7 cellular contexts compared by ENCODE assay signal in genomic region chr18:44229693-44230108, GRCh38.
DNase-seq lines count a peak whose midpoint lies in the region; ATAC-seq, FAIRE-seq and TF ChIP-seq lines count a peak whose summit lies in the region.

No MANE protein-coding gene starts in this region.

- no peak overlapping the region for H2AFZ ChIP-seq in endothelial cell of umbilical vein (ENCODE audit: low read depth, low read length)

- no peaks in the 10 kb centered on the region for H4K20me1 ChIP-seq in endothelial cell of umbilical vein (replicated peaks; ENCODE audit: control insufficient read depth, extremely low read depth, insufficient read depth, low read length)

- no peaks in the 10 kb centered on the region for H3K79me2 ChIP-seq in endothelial cell of umbilical vein (ENCODE audit: control insufficient read depth, insufficient read depth, low read length)

- TF ChIP-seq EP300 in upper lobe of left lung (IDR thresholded peaks at IDR 0.05): no peak

- no peaks in the 10 kb centered on the region for H3K27me3 ChIP-seq in endothelial cell of umbilical vein (ENCODE audit: control insufficient read depth in 2 of 2, insufficient read depth in 2 of 2, low read length in 2 of 2)
- H3K27me3 ChIP-seq in upper lobe of left lung: no peaks in the 10 kb centered on the region
- no peaks in the 10 kb centered on the region for H3K27me3 ChIP-seq in H7 (ENCODE audit: control insufficient read depth, insufficient read depth, low read length)

- ATAC-seq in upper lobe of left lung (ENCODE audit: low FRiP score in 2 of 2) (peak; percentile 75 to 78), HG02642 (IDR thresholded peaks at IDR 0.05; ENCODE audit: poor library complexity, unreplicated experiment) (no peak)

- H3K9me1 ChIP-seq in endothelial cell of umbilical vein (replicated peaks; ENCODE audit: control insufficient read depth, extremely low read depth, insufficient read depth, low read length): no peaks in the 10 kb centered on the region

- H3K9me3 ChIP-seq in endothelial cell of umbilical vein (replicated peaks; ENCODE audit: control insufficient read depth, insufficient read depth, low read length): no peaks in the 10 kb centered on the region
- H3K9me3 ChIP-seq in upper lobe of left lung: no peaks in the 10 kb centered on the region

- no peak for TF ChIP-seq POLR2A in endothelial cell of umbilical vein (IDR thresholded peaks at IDR 0.05; ENCODE audit: low read depth, low read length)
- TF ChIP-seq POLR2A in upper lobe of left lung (IDR thresholded peaks at IDR 0.05): no peak

- no peak overlapping the region for H3K9ac ChIP-seq in endothelial cell of umbilical vein (replicated peaks; ENCODE audit: extremely low read depth, insufficient read depth, low read length)

- TF ChIP-seq CTCF in endothelial cell of umbilical vein (IDR thresholded peaks at IDR 0.05; ENCODE audit: extremely low read depth in 1 of 2, insufficient read depth in 1 of 2, low read depth in 1 of 2, low read length in 2 of 2): no peak
- no peak for TF ChIP-seq CTCF in upper lobe of left lung (IDR thresholded peaks at IDR 0.05)

- dilution Hi-C loops in endothelial cell of umbilical vein (cut with MboI; ENCODE audit: extremely low pct_ligation_motif_present, low sequenced_read_pairs): no loop called here

- CTCF ChIA-PET in endothelial cell of umbilical vein (lab: Charles Lee): no interaction called here

- FAIRE-seq in endothelial cell of umbilical vein (lab: Jason Lieb, UNC): no peak

- BruUV-seq in endothelial cell of umbilical vein (replicated peaks; lab: Mats Ljungman, UMichigan): no TSS peak

- H3K4me1 ChIP-seq in endothelial cell of umbilical vein (ENCODE audit: control insufficient read depth, extremely low read depth, insufficient read depth, low read length) (no peaks in the 10 kb centered on the region), upper lobe of left lung (peaks cover 0 to 4% (median 0%) of the 10 kb centered on the region in 4 donors)

- intact Hi-C loops in endothelial cell of umbilical vein (cut with micrococcal nuclease): loop anchor here (10.0 kb wide), 1 partner anchor 55 kb away; no protein-coding TSS in a partner anchor

- POLR2A ChIA-PET in endothelial cell of umbilical vein (lab: Charles Lee): no interaction called here

- 28 to 47% methylated on average over 3 of the region's 3 CpGs for WGBS in upper lobe of left lung, 2 donors

- DNase-seq in NCI-H446 treated with DMSO at 0.1 percent for 48 hours (lab: John Stamatoyannopoulos, UW) (peak; percentile 87), endothelial cell of umbilical vein (ENCODE audit: low read depth, low spot score) (peak; percentile 36), lung microvascular endothelial cell (ENCODE audit: low read depth in 2 of 2) (peak; percentile 15 to 36), upper lobe of left lung (no peak), H7 (no peak), GOT3 (lab: John Stamatoyannopoulos, UW) (no peak)

- no peaks in the 10 kb centered on the region for H3K36me3 ChIP-seq in endothelial cell of umbilical vein (ENCODE audit: control insufficient read depth in 2 of 2, extremely low read depth in 1 of 2, insufficient read depth in 2 of 2, low read length in 2 of 2)
- no peaks in the 10 kb centered on the region for H3K36me3 ChIP-seq in upper lobe of left lung
- H3K36me3 ChIP-seq in H7 (replicated peaks; ENCODE audit: control insufficient read depth, insufficient read depth, low read length): no peaks in the 10 kb centered on the region

- H3K4me3 ChIP-seq in endothelial cell of umbilical vein (replicated peaks in 1 of 3; ENCODE audit: insufficient read depth in 1 of 3, low read depth in 1 of 3, low read length in 3 of 3) (no peak overlapping the region), upper lobe of left lung (no peak overlapping the region), H7 (ENCODE audit: insufficient read depth, low read depth, low read length) (no peak overlapping the region)

- no peak overlapping the region for H3K27ac ChIP-seq in endothelial cell of umbilical vein (ENCODE audit: insufficient read depth, low read depth, low read length)
- H3K27ac ChIP-seq in upper lobe of left lung: no peak overlapping the region

- H3K4me2 ChIP-seq in endothelial cell of umbilical vein (ENCODE audit: insufficient read depth, low read length): no peak overlapping the region

TF ChIP-seq in endothelial cell of umbilical vein, 7 proteins besides CTCF, POLR2A, EP300 and RAD21:
- TF ChIP-seq, protein P1, sequence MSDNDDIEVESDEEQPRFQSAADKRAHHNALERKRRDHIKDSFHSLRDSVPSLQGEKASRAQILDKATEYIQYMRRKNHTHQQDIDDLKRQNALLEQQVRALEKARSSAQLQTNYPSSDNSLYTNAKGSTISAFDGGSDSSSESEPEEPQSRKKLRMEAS (IDR thresholded peaks at IDR 0.05; ENCODE audit: insufficient read depth, insufficient read length): no peak
- TF ChIP-seq FOS (IDR thresholded peaks at IDR 0.05; ENCODE audit: borderline replicate concordance, insufficient read depth, low read length) (no peak), MYC (IDR thresholded peaks at IDR 0.05; ENCODE audit: low read depth, low read length) (no peak), POLR2AphosphoS5 (IDR thresholded peaks at IDR 0.05; ENCODE audit: insufficient read depth, low read depth, low read length) (no peak), GATA2 (IDR thresholded peaks at IDR 0.05; ENCODE audit: insufficient read depth, insufficient read length, low read depth, low read length) (no peak), EZH2 (IDR thresholded peaks at IDR 0.05; ENCODE audit: borderline replicate concordance, low read depth, low read length, severe bottlenecking) (no peak), JUN (IDR thresholded peaks at IDR 0.05; ENCODE audit: borderline replicate concordance, insufficient read depth, insufficient read length, low read depth) (no peak)

Comparison
In these comparisons a context has a peak if more than half of its experiments do, and no peak if none do; other contexts are left out.
1. DNase-seq: peak in NCI-H446 treated with DMSO at 0.1 percent for 48 hours (single experiment), endothelial cell of umbilical vein (single experiment) and lung microvascular endothelial cell (2 of 2); none in upper lobe of left lung (0 of 2), H7 (single experiment) and GOT3 (single experiment).